ENCODE assay signal across 28 cellular contexts in the genomic region with DNA sequence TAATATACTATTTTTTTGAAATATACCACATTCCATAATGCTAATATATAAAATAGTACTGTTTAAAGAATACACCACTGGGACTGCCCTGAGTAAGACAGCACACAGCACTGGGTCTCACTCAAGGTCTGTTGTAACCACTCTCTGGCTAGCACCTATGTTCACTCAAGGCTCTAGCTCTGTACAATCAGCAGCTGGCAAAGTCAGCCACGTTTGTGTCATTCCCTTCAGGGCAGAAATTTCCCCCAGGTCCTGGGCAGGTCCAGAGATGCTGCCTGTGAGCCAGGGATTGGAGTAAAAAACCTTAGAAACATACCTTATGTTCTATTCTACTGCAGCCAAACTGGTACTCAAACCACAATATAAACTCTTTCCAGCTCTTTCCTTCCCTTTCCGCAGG.
"Had no signal": no experiment of that assay in that cellular context is flagged by ENCODE, and none has a peak within 500 bp of the region (broad histone marks: within the 10 kb centered on the region; RNA-seq: fewer than 3 reads in every experiment).

No MANE protein-coding gene starts in this region.

- H3K4me1 ChIP-seq: body of pancreas, esophagus squamous epithelium had no signal

- DNase-seq: activated B cell treated with CpG ODN at 0.5 μM for 24 hours; activated CD4-positive, alpha-beta T cell treated with anti-CD3 and anti-CD28 coated beads for 48 hours; activated CD4-positive, alpha-beta T cell treated with anti-CD3 and anti-CD28 coated beads, Interleukin-2, amount 50 U/mL, for 1 hour; activated CD4-positive, alpha-beta T cell treated with anti-CD3 and anti-CD28 coated beads, Interleukin-2, amount 50 U/mL, for 48 hours; activated CD8-positive, alpha-beta memory T cell treated with anti-CD3 and anti-CD28 coated beads for 24 hours; activated CD8-positive, alpha-beta T cell treated with anti-CD3 and anti-CD28 coated beads for 36 hours; activated effector memory CD4-positive, alpha-beta T cell treated with Interleukin-2 at 50 U/mL for 16 hours; activated gamma-delta T cell treated with Interleukin-2 at 50 U/mL for 16 hours; activated naive CD4-positive, alpha-beta T cell treated with anti-CD3 and anti-CD28 coated beads, Interleukin-2, amount 50 U/mL, for 16 hours; activated naive CD4-positive, alpha-beta T cell treated with Interleukin-2 at 50 U/mL for 16 hours; activated T-cell treated with anti-CD3 and anti-CD28 coated beads, Interleukin-2, amount 50 U/mL, for 4 hours; amniotic stem cell; anterior cingulate cortex; body of pancreas; dorsolateral prefrontal cortex; effector memory CD4-positive, alpha-beta T cell; endodermal cell; erythroblast; esophagus squamous epithelium; head of caudate nucleus; T-helper 1 cell; T-helper 17 cell; T1000; WERI-Rb-1 had no signal

- H3K36me3 ChIP-seq: esophagus squamous epithelium, WERI-Rb-1 had no signal

- H3K9me3 ChIP-seq: body of pancreas had no signal

- FAIRE-seq: frontal cortex had no signal

- H3K4me3 ChIP-seq: body of pancreas, coronary artery, dorsolateral prefrontal cortex, esophagus squamous epithelium had no signal

- H3K27ac ChIP-seq: body of pancreas, coronary artery, dorsolateral prefrontal cortex, esophagus squamous epithelium, WERI-Rb-1 had no signal

- ATAC-seq: activated CD4-positive, CD25-positive, alpha-beta regulatory T cell treated with anti-CD3 and anti-CD28 coated beads, Interleukin-2, amount 50 U/mL, for 24 hours; activated CD8-positive, alpha-beta T cell treated with anti-CD3 and anti-CD28 coated beads for 36 hours; activated T-cell treated with anti-CD3 and anti-CD28 coated beads, Interleukin-2, amount 50 U/mL, for 4 hours; activated T-helper 17 cell treated with anti-CD3 and anti-CD28 coated beads, Interleukin-2, amount 50 U/mL, for 72 hours; body of pancreas; T-helper 17 cell had no signal
